8 cellular contexts compared by ENCODE assay signal in the genomic region with DNA sequence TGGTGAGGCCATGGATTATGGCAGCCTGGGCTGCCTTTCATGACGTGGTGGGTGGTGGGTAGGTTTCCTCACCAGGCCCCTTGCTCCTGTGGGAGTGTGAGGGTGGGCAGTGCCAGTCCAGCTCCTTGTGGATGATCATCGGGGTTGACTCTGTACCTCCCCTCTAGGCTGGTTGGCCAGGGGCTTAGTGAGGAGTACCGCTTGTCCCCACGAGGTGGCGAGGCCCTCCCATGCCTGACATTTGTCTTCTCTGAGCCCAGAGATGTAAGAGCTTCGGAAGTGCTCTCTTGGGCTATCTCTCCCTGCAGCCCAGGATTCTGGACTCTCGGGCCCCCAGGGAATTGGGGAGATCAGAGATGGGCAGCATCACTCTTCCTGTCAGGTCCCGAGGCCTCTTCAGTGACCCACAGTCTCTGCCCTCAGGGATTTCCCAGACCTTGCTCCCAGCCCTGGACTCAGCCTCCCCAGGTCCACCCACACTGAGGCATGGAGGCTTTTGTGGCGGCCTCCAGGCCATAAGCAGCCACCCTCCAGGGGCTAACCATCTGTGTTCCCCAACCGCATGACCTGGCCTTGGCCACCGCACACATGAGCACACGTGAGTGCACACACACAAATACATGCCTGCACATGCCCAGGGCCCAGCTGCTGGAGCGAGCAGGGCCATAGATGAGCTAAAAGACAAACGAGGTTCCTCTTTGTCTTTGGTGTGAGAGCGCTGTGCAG. TPM values are rescaled to one million over a fixed set of nuclear protein-coding genes. Genes with fewer than 3 reads are reported as not detected.
DNase-seq lines count a peak whose midpoint lies in the region; ATAC-seq and TF ChIP-seq lines count a peak whose summit lies in the region.

No MANE protein-coding gene starts in this region.

- H3K4me1 Mint-ChIP-seq in activated CD4-positive, alpha-beta T cell treated with anti-CD3 and anti-CD28 coated beads, Interleukin-2, amount 10 ng/mL, durations not matched to agents 24 days and 14 days: no peaks in the 10 kb centered on the region

- peak; percentile 82 for DNase-seq in activated CD4-positive, alpha-beta T cell treated with anti-CD3 and anti-CD28 coated beads, Interleukin-2, amount 10 ng/mL, durations not matched to agents 24 days and 14 days
- no peak for DNase-seq in activated CD4-positive, alpha-beta T cell treated with anti-CD3 and anti-CD28 coated beads for 4 hours
- DNase-seq in Jurkat, Clone E6-1 (ENCODE audit: low read depth, low spot score): peak; percentile 50
- DNase-seq in ecto neural progenitor cell (ENCODE audit: low spot score) (peak; percentile 84), mucosa of descending colon (peak in 2 of 3 donors; percentile 56 to 65), suprapubic skin (ENCODE audit: low spot score in 2 of 2) (no peak)

- H3K4me1 ChIP-seq in mucosa of descending colon (ENCODE audit: low read depth) (peaks cover 28% of the 10 kb centered on the region), suprapubic skin (peaks cover 13% of the 10 kb centered on the region)

- H3K27me3 Mint-ChIP-seq in activated CD4-positive, alpha-beta T cell treated with anti-CD3 and anti-CD28 coated beads, Interleukin-2, amount 10 ng/mL, durations not matched to agents 24 days and 14 days: peaks cover 26% of the 10 kb centered on the region

- no peak overlapping the region for H3K9ac ChIP-seq in SU-DHL-6 (ENCODE audit: low read length)

- H3K36me3 ChIP-seq in SU-DHL-6 (ENCODE audit: low read length) (no peaks in the 10 kb centered on the region), mucosa of descending colon (ENCODE audit: low read depth) (no peaks in the 10 kb centered on the region), suprapubic skin (peaks cover 11% of the 10 kb centered on the region)

- H2AFZ ChIP-seq in SU-DHL-6 (ENCODE audit: low read depth, low read length, severe bottlenecking): no peak overlapping the region

- H3K27me3 ChIP-seq in SU-DHL-6 (ENCODE audit: low read length) (no peaks in the 10 kb centered on the region), suprapubic skin (peaks cover 32% of the 10 kb centered on the region)

- no peaks in the 10 kb centered on the region for H3K9me2 ChIP-seq in SU-DHL-6 (replicated peaks; ENCODE audit: insufficient read depth, low read length)

- H3K79me2 ChIP-seq in SU-DHL-6 (ENCODE audit: insufficient read depth, low read length): no peaks in the 10 kb centered on the region

- H3K9me3 ChIP-seq in SU-DHL-6 (ENCODE audit: insufficient read depth, low read length): no peaks in the 10 kb centered on the region
- H3K9me3 ChIP-seq in mucosa of descending colon: no peaks in the 10 kb centered on the region
- H3K9me3 ChIP-seq in suprapubic skin: no peaks in the 10 kb centered on the region

- H3K27ac Mint-ChIP-seq in activated CD4-positive, alpha-beta T cell treated with anti-CD3 and anti-CD28 coated beads, Interleukin-2, amount 10 ng/mL, durations not matched to agents 24 days and 14 days: no peak overlapping the region

- H3K36me3 Mint-ChIP-seq in activated CD4-positive, alpha-beta T cell treated with anti-CD3 and anti-CD28 coated beads, Interleukin-2, amount 10 ng/mL, durations not matched to agents 24 days and 14 days (ENCODE audit: low read depth): no peaks in the 10 kb centered on the region

- H3K4me2 ChIP-seq in SU-DHL-6 (ENCODE audit: low read depth, low read length, poor library complexity, severe bottlenecking): no peak overlapping the region

- ATAC-seq in GM21825 (IDR thresholded peaks at IDR 0.05; ENCODE audit: unreplicated experiment) (peak; percentile 61), mucosa of descending colon (peak; percentile 45)

- no peak for TF ChIP-seq EP300 in suprapubic skin (IDR thresholded peaks at IDR 0.05)

- H3K4me3 Mint-ChIP-seq in activated CD4-positive, alpha-beta T cell treated with anti-CD3 and anti-CD28 coated beads, Interleukin-2, amount 10 ng/mL, durations not matched to agents 24 days and 14 days: no peak overlapping the region

- no peaks in the 10 kb centered on the region for H3K9me3 Mint-ChIP-seq in activated CD4-positive, alpha-beta T cell treated with anti-CD3 and anti-CD28 coated beads, Interleukin-2, amount 10 ng/mL, durations not matched to agents 24 days and 14 days

- WGBS in suprapubic skin: 53% methylated on average over 14 of the region's 15 CpGs

- peak; percentile 47 for TF ChIP-seq CTCF in SU-DHL-6 (IDR thresholded peaks at IDR 0.05; ENCODE audit: insufficient read depth, low read length, poor library complexity, severe bottlenecking)
- TF ChIP-seq CTCF in mucosa of descending colon (IDR thresholded peaks at IDR 0.05): no peak
- TF ChIP-seq CTCF in suprapubic skin (IDR thresholded peaks at IDR 0.05): peak in 1 of 2 donors; percentile 61

- no peak for TF ChIP-seq POLR2A in suprapubic skin (IDR thresholded peaks at IDR 0.05)

- no peak overlapping the region for H3K4me3 ChIP-seq in Jurkat, Clone E6-1 (ENCODE audit: low read length)
- H3K4me3 ChIP-seq in SU-DHL-6 (ENCODE audit: insufficient read depth, low read length, poor library complexity, severe bottlenecking) (no peak overlapping the region), mucosa of descending colon (no peak overlapping the region), suprapubic skin (no peak overlapping the region)

- H3K27ac ChIP-seq in SU-DHL-6 (ENCODE audit: low read depth, low read length) (no peak overlapping the region), suprapubic skin (no peak overlapping the region)

- no peaks in the 10 kb centered on the region for H4K20me1 ChIP-seq in SU-DHL-6 (ENCODE audit: low read depth, low read length)

- no peaks in the 10 kb centered on the region for H3F3A ChIP-seq in SU-DHL-6 (ENCODE audit: insufficient read depth)

- intact Hi-C loops in activated CD4-positive, alpha-beta T cell treated with anti-CD3 and anti-CD28 coated beads, Interleukin-2, amount 10 ng/mL, durations not matched to agents 24 days and 14 days (cut with micrococcal nuclease): loop anchor here (2.0 to 5.0 kb wide), 2 partner anchors 177 to 269 kb away; partner anchors contain the start of gene SFXN5
- intact Hi-C loops in mucosa of descending colon (cut with DNase I, micrococcal nuclease): loop anchor here (5.0 to 10.0 kb wide), 4 partner anchors 44 to 281 kb away; no protein-coding TSS in a partner anchor

RNA-seq across cellular contexts. Expression of gene SPR, which starts 6.5 kb away (rescaled TPM):
- 12.6 and 12.8 TPM in 2 replicates for total RNA-seq in activated CD4-positive, alpha-beta T cell treated with anti-CD3 and anti-CD28 coated beads, Interleukin-2, amount 10 ng/mL, durations not matched to agents 24 days and 14 days
- 28.4 TPM for polyA plus RNA-seq in Jurkat, Clone E6-1 (2012; ENCODE audit: insufficient read depth, insufficient read length)
- total RNA-seq in mucosa of descending colon: 10 to 100 TPM; 53.7 to 91.0 (median 60.9) TPM
- total RNA-seq in suprapubic skin: 10 to 100 TPM; 11.9 to 14.2 (median 14.1) TPM

RNA-seq across cellular contexts. Expression of gene EMX1, which starts 23.6 kb away (rescaled TPM):
- 0.09 TPM in 1 of 2 replicates, not detected in the other for total RNA-seq in activated CD4-positive, alpha-beta T cell treated with anti-CD3 and anti-CD28 coated beads, Interleukin-2, amount 10 ng/mL, durations not matched to agents 24 days and 14 days
- polyA plus RNA-seq in Jurkat, Clone E6-1 (2012; ENCODE audit: insufficient read depth, insufficient read length): 8.9 TPM
- total RNA-seq in mucosa of descending colon (1 to 10 TPM in 2 of 3 donors, under 1 TPM in 1; 0.96 to 3.6 (median 1.6) TPM), suprapubic skin (not detected)

Comparison
In these comparisons a context has a peak if more than half of its experiments do, and no peak if none do; other contexts are left out.
1. DNase-seq: peak in activated CD4-positive, alpha-beta T cell treated with anti-CD3 and anti-CD28 coated beads, Interleukin-2, amount 10 ng/mL, durations not matched to agents 24 days and 14 days (single experiment), Jurkat, Clone E6-1 (single experiment), ecto neural progenitor cell (single experiment) and mucosa of descending colon (2 of 3); none in activated CD4-positive, alpha-beta T cell treated with anti-CD3 and anti-CD28 coated beads for 4 hours (0 of 2) and suprapubic skin (0 of 2).